8 cellular contexts compared by ENCODE assay signal in the genomic region with DNA sequence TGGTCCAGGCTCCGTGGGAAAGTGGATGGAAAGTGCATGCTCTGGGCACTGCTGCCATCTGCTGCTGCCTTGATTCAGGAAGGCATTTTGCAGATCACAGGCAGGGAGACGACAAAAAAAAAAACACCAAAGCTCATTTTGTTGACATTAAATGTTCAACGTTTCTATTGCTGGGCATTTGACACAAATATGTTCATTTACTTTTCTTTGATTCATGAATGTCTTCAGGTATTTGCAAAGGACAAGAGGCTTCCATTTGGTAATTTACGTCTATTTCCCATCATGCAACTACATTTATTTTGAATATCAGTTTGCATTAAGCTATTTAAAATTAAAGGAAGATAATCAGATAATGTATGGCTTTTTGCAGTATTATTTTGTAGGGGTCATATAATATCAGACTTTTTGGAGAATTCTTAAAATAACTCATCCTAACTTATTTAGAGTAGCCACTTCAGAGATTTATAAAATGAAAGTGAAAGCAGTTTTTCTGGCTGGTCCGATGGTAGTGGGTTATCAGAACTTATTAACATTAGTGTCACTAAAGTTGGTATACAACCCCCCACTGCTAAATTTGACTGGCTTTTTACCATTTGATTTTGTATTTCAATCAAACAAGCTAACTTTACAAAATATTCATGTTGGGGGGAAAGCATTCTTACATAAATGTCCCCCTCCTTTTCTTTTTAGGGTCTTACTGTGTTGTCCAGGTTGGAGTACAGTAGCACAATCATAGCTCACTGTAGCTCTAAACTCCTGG.
A peak's percentile ranks its signal among the peaks of the same experiment; 100 is the strongest.
DNase-seq lines count a peak whose midpoint lies in the region; TF ChIP-seq lines count a peak whose summit lies in the region.

No MANE protein-coding gene starts in this region.

- no peaks in the 10 kb centered on the region for H3K36me3 ChIP-seq in hepatocyte (replicated peaks; ENCODE audit: insufficient read depth, low read depth)
- no peaks in the 10 kb centered on the region for H3K36me3 ChIP-seq in rectal smooth muscle tissue (ENCODE audit: control insufficient read depth, insufficient read depth, low read length)

- H2AFZ ChIP-seq in hepatocyte = peak overlapping the region; percentile 96

- peak overlapping the region; percentile 65 for H3K4me3 ChIP-seq in GM08714 (ENCODE audit: low read length)
- peak overlapping the region; percentile 40 for H3K4me3 ChIP-seq in astrocyte of the cerebellum (ENCODE audit: low read depth, low read length)
- H3K4me3 ChIP-seq in hepatocyte = peak overlapping the region; percentile 84
- H3K4me3 ChIP-seq in rectal smooth muscle tissue (ENCODE audit: low read length) = peak overlapping the region; percentile 74

- in situ Hi-C loops in astrocyte of the cerebellum (cut with HindIII; ENCODE audit: low sequenced_read_pairs) = loop anchor here (10.0 to 25.0 kb wide), 2 partner anchors 376 to 458 kb away; a partner anchor contains a TSS

- no peaks in the 10 kb centered on the region for H3K9me2 ChIP-seq in hepatocyte (replicated peaks; ENCODE audit: insufficient read depth)

- H4K20me1 ChIP-seq in hepatocyte (ENCODE audit: insufficient read depth, poor library complexity, severe bottlenecking) = no peaks in the 10 kb centered on the region

- H3K27me3 ChIP-seq in hepatocyte (no peaks in the 10 kb centered on the region), rectal smooth muscle tissue (ENCODE audit: control insufficient read depth, insufficient read depth, low read length) (no peaks in the 10 kb centered on the region)

- H3K27ac ChIP-seq in hepatocyte = peak overlapping the region; percentile 40
- peak overlapping the region; percentile 68 for H3K27ac ChIP-seq in rectal smooth muscle tissue (ENCODE audit: low read depth, low read length)

- H3K9ac ChIP-seq in rectal smooth muscle tissue (ENCODE audit: low read length) = peak overlapping the region; percentile 1

- H3K4me2 ChIP-seq in hepatocyte = peak overlapping the region; percentile 87

- WGBS in hepatocyte (ENCODE audit: low lambda C conversion rate, missing lambda C conversion rate) = 5% methylated on average over 5 of the region's 5 CpGs

- H3K9me3 ChIP-seq in hepatocyte (ENCODE audit: low read depth) = no peaks in the 10 kb centered on the region

- no peaks in the 10 kb centered on the region for H3K79me2 ChIP-seq in hepatocyte

- DNase-seq in HCEC 1CT (peak; percentile 61), MV-4-11 (lab: John Stamatoyannopoulos, UW) (peak; percentile 72), SW480 (ENCODE audit: low spot score) (peak; percentile 62), astrocyte of the cerebellum (ENCODE audit: low read depth) (no peak), hepatocyte (ENCODE audit: low spot score) (peak; percentile 78), mesenteric fat pad (ENCODE audit: low spot score) (no peak)

- no peaks in the 10 kb centered on the region for H3K4me1 ChIP-seq in hepatocyte (ENCODE audit: insufficient read depth)
- H3K4me1 ChIP-seq in rectal smooth muscle tissue (ENCODE audit: control insufficient read depth, insufficient read depth, low read length) = peaks cover 2% of the 10 kb centered on the region

- TF ChIP-seq CTCF in astrocyte of the cerebellum (IDR thresholded peaks at IDR 0.05; ENCODE audit: low read depth, low read length, missing control alignments) (peak; percentile 80), hepatocyte (IDR thresholded peaks at IDR 0.05; ENCODE audit: poor library complexity) (peak; percentile 96)

Comparison
In these comparisons a context has a peak if more than half of its experiments do, and no peak if none do; other contexts are left out.
1. DNase-seq: peak in HCEC 1CT (single experiment), MV-4-11 (single experiment), SW480 (single experiment) and hepatocyte (single experiment); none in astrocyte of the cerebellum (single experiment) and mesenteric fat pad (single experiment).
2. Peak in every context shown above with its lines, with median percentiles within 50 percentile points of each other: H3K4me3 ChIP-seq.